In the genomic region with DNA sequence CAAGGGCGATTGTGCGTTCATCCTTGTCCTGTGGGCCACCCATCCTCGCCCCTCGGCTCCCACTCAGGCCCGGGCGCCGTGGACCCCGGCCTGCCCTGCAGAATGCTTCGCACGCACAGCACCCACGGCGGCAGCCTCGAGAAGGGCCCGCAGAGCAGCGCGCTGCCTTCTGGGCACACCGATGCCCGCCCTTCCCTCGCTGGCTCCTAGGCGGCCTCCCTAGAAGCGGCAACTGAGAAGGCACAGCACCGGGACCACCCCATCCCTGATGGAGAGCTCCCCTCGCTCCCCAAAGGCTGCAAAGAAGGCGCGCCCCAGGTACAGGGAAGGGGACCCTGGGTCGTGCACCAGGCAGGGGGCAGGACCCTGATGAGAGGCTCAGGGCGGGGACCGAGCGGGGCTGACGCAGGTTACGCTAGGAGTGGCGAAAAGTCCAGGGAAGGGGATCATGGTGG, we compare ENCODE assay signal across 8 cellular contexts. TPM values are rescaled to one million over a fixed set of nuclear protein-coding genes. Genes with fewer than 3 reads are reported as not detected.
DNase-seq lines count a peak whose midpoint lies in the region; ATAC-seq, FAIRE-seq and TF ChIP-seq lines count a peak whose summit lies in the region.

No MANE protein-coding gene starts in this region.

- H3K4me3 ChIP-seq in LNCaP clone FGC (ENCODE audit: low read depth, low read length) (peak overlapping the region; percentile 82), ascending aorta (peak overlapping the region; percentile 96 to 99), HepG2 (replicated peaks in 1 of 3; ENCODE audit: insufficient read depth in 1 of 3, low read depth in 2 of 3, low read length in 3 of 3) (peak overlapping the region; percentile 84 to 100 (median 99))

- TF ChIP-seq EP300 in HepG2 (IDR thresholded peaks at IDR 0.05; ENCODE audit: low read depth in 2 of 2, low read length in 2 of 2) (no peak), HepG2 (CRISPR knock-in tag; IDR thresholded peaks at IDR 0.05; ENCODE audit: borderline replicate concordance) (no peak)

- 0% methylated on average over 13 of the region's 32 CpGs for WGBS in HepG2 (ENCODE audit: low lambda C conversion rate)

- H3K4me1 ChIP-seq in ascending aorta (peaks cover 26 to 59% of the 10 kb centered on the region in 2 donors), HepG2 (ENCODE audit: insufficient read depth, low read length) (peaks cover 65% of the 10 kb centered on the region)

- no TSS peak for BruUV-seq in HepG2 (replicated peaks; lab: Mats Ljungman, UMichigan)

- TF ChIP-seq CTCF in LNCaP clone FGC (IDR thresholded peaks at IDR 0.05; ENCODE audit: control insufficient read depth, extremely low read depth, insufficient read depth) (no peak), ascending aorta (IDR thresholded peaks at IDR 0.05) (no peak), HepG2 (CRISPR knock-in tag; IDR thresholded peaks at IDR 0.05) (no peak)

- H3K9ac ChIP-seq in HepG2 (ENCODE audit: insufficient read depth, low read depth, low read length) = peak overlapping the region; percentile 98

- H4K20me1 ChIP-seq in HepG2 (ENCODE audit: insufficient read depth, low read length) = peaks cover 40% of the 10 kb centered on the region

- H3K27me3 ChIP-seq in ascending aorta (no peaks in the 10 kb centered on the region), HepG2 (ENCODE audit: control insufficient read depth in 1 of 2, insufficient read depth in 2 of 2, low read length in 2 of 2) (no peaks in the 10 kb centered on the region; a peak in 1 of 5 replicates)

- ATAC-seq in HepG2 (peak; percentile 30), HG02623 (IDR thresholded peaks at IDR 0.05; ENCODE audit: unreplicated experiment) (no peak)
- ATAC-seq in activated CD4-positive, CD25-positive, alpha-beta regulatory T cell treated with anti-CD3 and anti-CD28 coated beads, Interleukin-2, amount 50 U/mL, for 24 hours = no peak

- peaks cover 57% of the 10 kb centered on the region for H3K79me2 ChIP-seq in HepG2 (ENCODE audit: insufficient read depth, low read length)

- H3K27ac ChIP-seq in ascending aorta (peak overlapping the region; percentile 97 to 99), HepG2 (ENCODE audit: extremely low read length, insufficient read depth, low read length) (peak overlapping the region; percentile 93), temporal lobe (ENCODE audit: low read depth, low read length) (peak overlapping the region; percentile 54)

- intact Hi-C loops in ascending aorta (cut with DNase I) = loop anchor here (2.0 to 10.0 kb wide), 4 partner anchors 30 to 280 kb away; a partner anchor contains a TSS
- intact Hi-C loops in HepG2 (cut with micrococcal nuclease; ENCODE audit: unreplicated experiment) = loop anchor here (1.0 to 2.0 kb wide), 2 partner anchors 74 to 112 kb away; a partner anchor contains a TSS

- peak; percentile 41 for DNase-seq in AG08396 (ENCODE audit: low spot score)
- no peak for DNase-seq in LNCaP clone FGC (ENCODE audit: low read depth)
- DNase-seq in ascending aorta (ENCODE audit: low spot score in 2 of 2) = peak in 1 of 2 donors; percentile 65
- DNase-seq in HepG2 (ENCODE audit: low spot score) = no peak
- no peak for DNase-seq in DMS153 treated with DMSO at 0.1 percent for 48 hours (lab: John Stamatoyannopoulos, UW; ENCODE audit: unreplicated experiment)

- CTCF ChIA-PET in HepG2 (lab: Yijun Ruan, JAX; ENCODE audit: low intra/inter-chr PET ratio, low total read pairs) = no interaction called here

- FAIRE-seq in HepG2 (lab: Jason Lieb, UNC) = no peak

- H3K9me3 ChIP-seq in ascending aorta (no peaks in the 10 kb centered on the region), HepG2 (ENCODE audit: low read length) (no peaks in the 10 kb centered on the region)

- POLR2A ChIA-PET in HepG2 (lab: Yijun Ruan, JAX) = interaction anchor here (2.9 kb wide), 1 partner anchor 112 kb away, joined by 13 read pairs; a partner anchor contains a TSS

- H3K36me3 ChIP-seq in ascending aorta (no peaks in the 10 kb centered on the region), HepG2 (replicated peaks in 1 of 2; ENCODE audit: control insufficient read depth in 1 of 2, insufficient read depth in 2 of 2, low read length in 2 of 2) (peaks cover 4 to 17% of the 10 kb centered on the region in 2 experiments; a peak in 4 of 5 replicates)

- no peak for TF ChIP-seq RAD21 in HepG2 (CRISPR knock-in tag; IDR thresholded peaks at IDR 0.05)

- no peak for TF ChIP-seq POLR2A in HepG2 (IDR thresholded peaks at IDR 0.05; ENCODE audit: insufficient read depth in 1 of 2, low read depth in 2 of 2, low read length in 2 of 2)

- H3K4me2 ChIP-seq in HepG2 (ENCODE audit: low read depth, low read length) = peak overlapping the region; percentile 89

- in situ Hi-C loops in HepG2 (cut with HindIII; ENCODE audit: extremely low pct_ligation_motif_present, low pct_unique_long_range_greater_than_20kb) = loop anchor here (5.0 kb wide), 1 partner anchor 163 kb away; no protein-coding TSS in a partner anchor

- no peak overlapping the region for H2AFZ ChIP-seq in HepG2 (ENCODE audit: low read length)

TF ChIP-seq in HepG2, 621 proteins besides CTCF, POLR2A, EP300 and RAD21 (continues in another document):
- TF ChIP-seq SALL1 (CRISPR knock-in tag; IDR thresholded peaks at IDR 0.05) (0 out of 2 replicates have a peak, but pooled peaks have one; percentile 35), ZNF235 (CRISPR knock-in tag; IDR thresholded peaks at IDR 0.05; ENCODE audit: borderline replicate concordance) (peak; percentile 43; the same call in 1 of the 2 replicates), ZNF501 (CRISPR knock-in tag; IDR thresholded peaks at IDR 0.05) (peak; percentile 41; the same call in 1 of the 2 replicates), AGO2 (optimal IDR thresholded peaks at IDR 0.05; ENCODE audit: low read depth, low read length) (peak; percentile 69), SNRNP70 (IDR thresholded peaks at IDR 0.05; ENCODE audit: low read depth, low read length) (no peak), KLF13 (CRISPR knock-in tag; IDR thresholded peaks at IDR 0.05) (0 out of 2 replicates have a peak, but pooled peaks have one; percentile 21)
- TF ChIP-seq, protein P1, sequence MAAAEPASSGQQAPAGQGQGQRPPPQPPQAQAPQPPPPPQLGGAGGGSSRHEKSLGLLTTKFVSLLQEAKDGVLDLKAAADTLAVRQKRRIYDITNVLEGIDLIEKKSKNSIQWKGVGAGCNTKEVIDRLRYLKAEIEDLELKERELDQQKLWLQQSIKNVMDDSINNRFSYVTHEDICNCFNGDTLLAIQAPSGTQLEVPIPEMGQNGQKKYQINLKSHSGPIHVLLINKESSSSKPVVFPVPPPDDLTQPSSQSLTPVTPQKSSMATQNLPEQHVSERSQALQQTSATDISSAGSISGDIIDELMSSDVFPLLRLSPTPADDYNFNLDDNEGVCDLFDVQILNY (CRISPR knock-in tag; conservative IDR thresholded peaks at IDR 0.05) = no peak
- TF ChIP-seq, protein P2, sequence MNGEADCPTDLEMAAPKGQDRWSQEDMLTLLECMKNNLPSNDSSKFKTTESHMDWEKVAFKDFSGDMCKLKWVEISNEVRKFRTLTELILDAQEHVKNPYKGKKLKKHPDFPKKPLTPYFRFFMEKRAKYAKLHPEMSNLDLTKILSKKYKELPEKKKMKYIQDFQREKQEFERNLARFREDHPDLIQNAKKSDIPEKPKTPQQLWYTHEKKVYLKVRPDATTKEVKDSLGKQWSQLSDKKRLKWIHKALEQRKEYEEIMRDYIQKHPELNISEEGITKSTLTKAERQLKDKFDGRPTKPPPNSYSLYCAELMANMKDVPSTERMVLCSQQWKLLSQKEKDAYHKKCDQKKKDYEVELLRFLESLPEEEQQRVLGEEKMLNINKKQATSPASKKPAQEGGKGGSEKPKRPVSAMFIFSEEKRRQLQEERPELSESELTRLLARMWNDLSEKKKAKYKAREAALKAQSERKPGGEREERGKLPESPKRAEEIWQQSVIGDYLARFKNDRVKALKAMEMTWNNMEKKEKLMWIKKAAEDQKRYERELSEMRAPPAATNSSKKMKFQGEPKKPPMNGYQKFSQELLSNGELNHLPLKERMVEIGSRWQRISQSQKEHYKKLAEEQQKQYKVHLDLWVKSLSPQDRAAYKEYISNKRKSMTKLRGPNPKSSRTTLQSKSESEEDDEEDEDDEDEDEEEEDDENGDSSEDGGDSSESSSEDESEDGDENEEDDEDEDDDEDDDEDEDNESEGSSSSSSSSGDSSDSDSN (CRISPR knock-in tag; IDR thresholded peaks at IDR 0.05) = peak; percentile 75

RNA-seq across cellular contexts. Expression of a gene that starts 1.0 kb away (rescaled TPM):
- total RNA-seq in ascending aorta (102 TPM), HepG2 (2016; rRNA removed; fragmentation: Illumina TruSeq; extraction: Trizol) (58.9 and 84.1 TPM in 2 replicates), temporal lobe (40.3 TPM)
- 24.5 and 25.6 TPM in 2 replicates for total RNA-seq in HepG2 (2016; cell fraction: cytosol; rRNA removed; fragmentation: Illumina TruSeq; extraction: Trizol; ENCODE audit: low read depth)
- total RNA-seq in HepG2 (2016; cell fraction: insoluble cytoplasmic fraction; rRNA removed; fragmentation: Illumina TruSeq; extraction: Trizol) = 61.9 and 68.4 TPM in 2 replicates
- 41.5 and 44.2 TPM in 2 replicates for total RNA-seq in HepG2 (2016; cell fraction: membrane; rRNA removed; fragmentation: Illumina TruSeq; extraction: Trizol)
- total RNA-seq in HepG2 (2016; cell fraction: nucleus; rRNA removed; fragmentation: Illumina TruSeq; extraction: Trizol) = 33.6 and 37.1 TPM in 2 replicates
- 68.8 and 76.9 TPM in 2 replicates for polyA plus RNA-seq in HepG2 (2011; rRNA removed)
- polyA plus RNA-seq in HepG2 (2011; cell fraction: cytosol; rRNA removed) = 107 and 113 TPM in 2 replicates
- 34.6 and 35.9 TPM in 2 replicates for polyA plus RNA-seq in HepG2 (2011; cell fraction: nucleus; rRNA removed)
- 142 and 153 TPM in 2 replicates for polyA plus RNA-seq in HepG2 (2012)
- 87.3 and 97.7 TPM in 2 replicates for polyA plus RNA-seq in HepG2 (2016; cell fraction: cytosol; fragmentation: Illumina TruSeq; extraction: Trizol; ENCODE audit: low read depth)
- 211 and 248 TPM in 2 replicates for polyA plus RNA-seq in HepG2 (2016; cell fraction: insoluble cytoplasmic fraction; fragmentation: Illumina TruSeq; extraction: Trizol; ENCODE audit: low read depth)
- polyA plus RNA-seq in HepG2 (2016; cell fraction: membrane; fragmentation: Illumina TruSeq; extraction: Trizol; ENCODE audit: low read depth) = 103 and 116 TPM in 2 replicates
- polyA plus RNA-seq in HepG2 (2016; cell fraction: nucleus; fragmentation: Illumina TruSeq; extraction: Trizol; ENCODE audit: insufficient read depth, low read depth) = 131 and 139 TPM in 2 replicates
- polyA minus RNA-seq in HepG2 (2011; rRNA and poly(A)+ RNA removed; ENCODE audit: low replicate concordance) = 37.1 and 54.9 TPM in 2 replicates
- polyA minus RNA-seq in HepG2 (2011; cell fraction: cytosol; rRNA and poly(A)+ RNA removed) = 49.6 and 56.8 TPM in 2 replicates
- 19.3 and 21.5 TPM in 2 replicates for polyA minus RNA-seq in HepG2 (2011; cell fraction: nucleus; rRNA and poly(A)+ RNA removed)
